ENCODE assay signal across 8 cellular contexts in genomic region chr17:59406808-59407381, GRCh38.
DNase-seq lines count a peak whose midpoint lies in the region; ATAC-seq and TF ChIP-seq lines count a peak whose summit lies in the region.

No MANE protein-coding gene starts in this region.

- TF ChIP-seq CTCF in BE2C (IDR thresholded peaks at IDR 0.05; ENCODE audit: low read depth, low read length) = no peak

- H3K4me1 ChIP-seq in BE2C (peaks cover 28% of the 10 kb centered on the region), muscle layer of duodenum (ENCODE audit: control insufficient read depth in 1 of 2, insufficient read depth in 2 of 2, low read length in 2 of 2) (peaks cover 4 to 15% of the 10 kb centered on the region in 2 donors)

- H3K36me3 ChIP-seq in BE2C = no peaks in the 10 kb centered on the region
- peaks cover 5 to 14% of the 10 kb centered on the region in 2 donors for H3K36me3 ChIP-seq in muscle layer of duodenum (ENCODE audit: control insufficient read depth in 1 of 2, insufficient read depth in 2 of 2, low read length in 2 of 2)

- H3K36me3 Mint-ChIP-seq in T-cell = peaks cover 23% of the 10 kb centered on the region
- H3K36me3 Mint-ChIP-seq in activated CD4-positive, alpha-beta T cell treated with anti-CD3 and anti-CD28 coated beads, Interleukin-2, amount 10 ng/mL, durations not matched to agents 7 days and 5 days (ENCODE audit: low read depth) = peaks cover 15% of the 10 kb centered on the region

- H3K4me3 Mint-ChIP-seq in T-cell = no peak overlapping the region
- H3K4me3 Mint-ChIP-seq in activated CD4-positive, alpha-beta T cell treated with anti-CD3 and anti-CD28 coated beads, Interleukin-2, amount 10 ng/mL, durations not matched to agents 7 days and 5 days = no peak overlapping the region

- peak; percentile 71 for DNase-seq in BE2C
- peak; percentile 56 for DNase-seq in NCI-H1694 treated with DMSO at 0.1 percent for 48 hours (lab: John Stamatoyannopoulos, UW)
- peak; percentile 27 for DNase-seq in brain pericyte (ENCODE audit: low read depth, low spot score)
- no peak for DNase-seq in T-cell
- no peak for DNase-seq in activated CD4-positive, alpha-beta T cell treated with anti-CD3 and anti-CD28 coated beads, Interleukin-2, amount 10 ng/mL, durations not matched to agents 7 days and 5 days
- DNase-seq in activated CD4-positive, alpha-beta T cell treated with anti-CD3 and anti-CD28 coated beads for 1 hour = no peak

- H3K27ac Mint-ChIP-seq in T-cell = no peak overlapping the region
- H3K27ac Mint-ChIP-seq in activated CD4-positive, alpha-beta T cell treated with anti-CD3 and anti-CD28 coated beads, Interleukin-2, amount 10 ng/mL, durations not matched to agents 7 days and 5 days = no peak overlapping the region

- H3K9me3 ChIP-seq in BE2C (no peaks in the 10 kb centered on the region), muscle layer of duodenum (ENCODE audit: control insufficient read depth in 1 of 2, low read length in 2 of 2) (peaks cover 7 to 8% of the 10 kb centered on the region in 2 donors)

- no peaks in the 10 kb centered on the region for H3K4me1 Mint-ChIP-seq in T-cell
- no peaks in the 10 kb centered on the region for H3K4me1 Mint-ChIP-seq in activated CD4-positive, alpha-beta T cell treated with anti-CD3 and anti-CD28 coated beads, Interleukin-2, amount 10 ng/mL, durations not matched to agents 7 days and 5 days

- H3K27ac ChIP-seq in muscle layer of duodenum (ENCODE audit: low read length) = peak overlapping the region; percentile 1

- H3K9me3 Mint-ChIP-seq in T-cell = peaks cover 0 to 8% (median 0%) of the 10 kb centered on the region in 3 donors
- H3K9me3 Mint-ChIP-seq in activated CD4-positive, alpha-beta T cell treated with anti-CD3 and anti-CD28 coated beads, Interleukin-2, amount 10 ng/mL, durations not matched to agents 7 days and 5 days = peaks cover 10% of the 10 kb centered on the region

- H3K4me3 ChIP-seq in BE2C (ENCODE audit: low read depth, low read length) = peak overlapping the region; percentile 23
- H3K4me3 ChIP-seq in muscle layer of duodenum (ENCODE audit: low read depth in 1 of 2, low read length in 2 of 2) = no peak overlapping the region

- H3K27me3 Mint-ChIP-seq in T-cell = no peaks in the 10 kb centered on the region
- H3K27me3 Mint-ChIP-seq in activated CD4-positive, alpha-beta T cell treated with anti-CD3 and anti-CD28 coated beads, Interleukin-2, amount 10 ng/mL, durations not matched to agents 7 days and 5 days = no peaks in the 10 kb centered on the region

- ATAC-seq in T-cell (replicated peaks in 1 of 4) (no peak), GM21526 (IDR thresholded peaks at IDR 0.05; ENCODE audit: low FRiP score, unreplicated experiment) (no peak)

- H3K27me3 ChIP-seq in BE2C (no peaks in the 10 kb centered on the region), muscle layer of duodenum (ENCODE audit: low read depth, low read length) (no peaks in the 10 kb centered on the region)

- POLR2A ChIA-PET in T-cell (lab: Charles Lee) = no interaction called here
- POLR2A ChIA-PET in activated CD4-positive, alpha-beta T cell treated with anti-CD3 and anti-CD28 coated beads, Interleukin-2, amount 10 ng/mL, durations not matched to agents 7 days and 5 days (lab: Charles Lee) = no interaction called here

- CTCF ChIA-PET in T-cell (lab: Charles Lee) = no interaction called here
- CTCF ChIA-PET in activated CD4-positive, alpha-beta T cell treated with anti-CD3 and anti-CD28 coated beads, Interleukin-2, amount 10 ng/mL, durations not matched to agents 7 days and 5 days (lab: Charles Lee) = interaction anchor here (0.9 to 1.2 kb wide), 3 partner anchors 26 to 77 kb away, joined by 3 read pairs; no protein-coding TSS in a partner anchor

Comparison
In these comparisons a context has a peak if more than half of its experiments do, and no peak if none do; other contexts are left out.
1. DNase-seq: peak in BE2C (single experiment), NCI-H1694 treated with DMSO at 0.1 percent for 48 hours (single experiment) and brain pericyte (single experiment); none in T-cell (0 of 34), activated CD4-positive, alpha-beta T cell treated with anti-CD3 and anti-CD28 coated beads, Interleukin-2, amount 10 ng/mL, durations not matched to agents 7 days and 5 days (single experiment) and activated CD4-positive, alpha-beta T cell treated with anti-CD3 and anti-CD28 coated beads for 1 hour (single experiment).